Comparison of ENCODE assay signal across 13 cellular contexts in genomic region chr15:90033006-90033405, GRCh38.
DNase-seq lines count a peak whose midpoint lies in the region; ATAC-seq and TF ChIP-seq lines count a peak whose summit lies in the region.
"Had no signal": no experiment of that assay in that cellular context is flagged by ENCODE, and none has a peak within 500 bp of the region (broad histone marks: within the 10 kb centered on the region; RNA-seq: fewer than 3 reads in every experiment).

No MANE protein-coding gene starts in this region.

- H3K4me3 Mint-ChIP-seq in T-helper 2 cell treated with Interferon-gamma antibody and Interleukin-4, amounts not matched to agents 5 μg/mL and 100 μg/mL, for 36 hours: peak overlapping the region; percentile 59
- H3K4me3 Mint-ChIP-seq in stimulated activated effector memory CD8-positive, alpha-beta T cell treated with anti-CD3 and anti-CD28 coated beads, Interleukin-12 subunit alpha, Interleukin-12 subunit beta, amount 100 ng/mL, for 72 hours: no peak overlapping the region

- ATAC-seq in stimulated activated effector memory CD8-positive, alpha-beta T cell treated with anti-CD3 and anti-CD28 coated beads, Interleukin-12 subunit alpha, Interleukin-12 subunit beta, amount 100 ng/mL, for 72 hours: no peak
- no peak for ATAC-seq in GM19395 (IDR thresholded peaks at IDR 0.05; ENCODE audit: unreplicated experiment)
- ATAC-seq: right cardiac atrium had no signal

- peaks cover 7% of the 10 kb centered on the region for H3K9me3 Mint-ChIP-seq in T-helper 2 cell treated with Interferon-gamma antibody and Interleukin-4, amounts not matched to agents 5 μg/mL and 100 μg/mL, for 36 hours
- no peaks in the 10 kb centered on the region for H3K9me3 Mint-ChIP-seq in stimulated activated effector memory CD8-positive, alpha-beta T cell treated with anti-CD3 and anti-CD28 coated beads, Interleukin-12 subunit alpha, Interleukin-12 subunit beta, amount 100 ng/mL, for 72 hours

- no peak for DNase-seq in T-helper 2 cell treated with Interferon-gamma antibody and Interleukin-4, amounts not matched to agents 5 μg/mL and 100 μg/mL, for 36 hours (ENCODE audit: low spot score)
- DNase-seq in T-helper 2 cell: no peak
- DNase-seq in stimulated activated effector memory CD8-positive, alpha-beta T cell treated with anti-CD3 and anti-CD28 coated beads, Interleukin-12 subunit alpha, Interleukin-12 subunit beta, amount 100 ng/mL, for 72 hours (ENCODE audit: low spot score in 2 of 2): no peak
- no peak for DNase-seq in DMS79 treated with DMSO at 0.1 percent for 48 hours (lab: John Stamatoyannopoulos, UW)
- DNase-seq in NCI-H128 (lab: John Stamatoyannopoulos, UW; ENCODE audit: unreplicated experiment): no peak
- DNase-seq: 8988T, DMS153, NCI-H187, right cardiac atrium, testis had no signal

- peaks cover 65% of the 10 kb centered on the region for H3K4me1 Mint-ChIP-seq in T-helper 2 cell treated with Interferon-gamma antibody and Interleukin-4, amounts not matched to agents 5 μg/mL and 100 μg/mL, for 36 hours (ENCODE audit: low read depth)
- peaks cover 73% of the 10 kb centered on the region for H3K4me1 Mint-ChIP-seq in stimulated activated effector memory CD8-positive, alpha-beta T cell treated with anti-CD3 and anti-CD28 coated beads, Interleukin-12 subunit alpha, Interleukin-12 subunit beta, amount 100 ng/mL, for 72 hours

- peak overlapping the region; percentile 71 for H3K27ac Mint-ChIP-seq in T-helper 2 cell treated with Interferon-gamma antibody and Interleukin-4, amounts not matched to agents 5 μg/mL and 100 μg/mL, for 36 hours
- peak overlapping the region; percentile 90 for H3K27ac Mint-ChIP-seq in stimulated activated effector memory CD8-positive, alpha-beta T cell treated with anti-CD3 and anti-CD28 coated beads, Interleukin-12 subunit alpha, Interleukin-12 subunit beta, amount 100 ng/mL, for 72 hours

- H3K27me3 Mint-ChIP-seq in T-helper 2 cell treated with Interferon-gamma antibody and Interleukin-4, amounts not matched to agents 5 μg/mL and 100 μg/mL, for 36 hours (ENCODE audit: low read depth): no peaks in the 10 kb centered on the region

- no peak for TF ChIP-seq CTCF in VCaP (conservative IDR thresholded peaks at IDR 0.05)

- H3K27ac ChIP-seq in VCaP (peak overlapping the region; percentile 80; the same call in 1 of the 2 replicates), layer of hippocampus (ENCODE audit: low read depth, low read length) (peak overlapping the region; percentile 15)
- H3K27ac ChIP-seq: testis had no signal

- H3K27me3 ChIP-seq in layer of hippocampus (ENCODE audit: control insufficient read depth, insufficient read depth, low read length): no peaks in the 10 kb centered on the region
- H3K27me3 ChIP-seq: testis had no signal

- peaks cover 16% of the 10 kb centered on the region for H3K36me3 Mint-ChIP-seq in T-helper 2 cell treated with Interferon-gamma antibody and Interleukin-4, amounts not matched to agents 5 μg/mL and 100 μg/mL, for 36 hours (ENCODE audit: low read depth)
- peaks cover 5% of the 10 kb centered on the region for H3K36me3 Mint-ChIP-seq in stimulated activated effector memory CD8-positive, alpha-beta T cell treated with anti-CD3 and anti-CD28 coated beads, Interleukin-12 subunit alpha, Interleukin-12 subunit beta, amount 100 ng/mL, for 72 hours
